In genomic region chrX:149370097-149370496, GRCh38 we compare ENCODE assay signal across 21 cellular contexts.
A peak's percentile ranks its signal among the peaks of the same experiment; 100 is the strongest.
DNase-seq lines count a peak whose midpoint lies in the region; ATAC-seq and TF ChIP-seq lines count a peak whose summit lies in the region.
"Had no signal": no experiment of that assay in that cellular context is flagged by ENCODE, and none has a peak within 500 bp of the region (broad histone marks: within the 10 kb centered on the region; RNA-seq: fewer than 3 reads in every experiment).

No MANE protein-coding gene starts in this region.

- no peak overlapping the region for H2BK15ac ChIP-seq in mesendoderm (replicated peaks; ENCODE audit: low read depth)

- no peak overlapping the region for H2AK5ac ChIP-seq in mesendoderm (ENCODE audit: low read length)

- no peak overlapping the region for H4K5ac ChIP-seq in mesendoderm (ENCODE audit: low read length)

- H3K36me3 ChIP-seq in left lung, result no peaks in the 10 kb centered on the region
- no peaks in the 10 kb centered on the region for H3K36me3 ChIP-seq in mesendoderm (ENCODE audit: control insufficient read depth, insufficient read depth, low read length)
- H3K36me3 ChIP-seq in body of pancreas (replicated peaks in 1 of 2; ENCODE audit: insufficient read depth in 1 of 2, low read depth in 2 of 2), result no peaks in the 10 kb centered on the region

- no peak overlapping the region for H3K4me3 ChIP-seq in left lung
- no peak overlapping the region for H3K4me3 ChIP-seq in mesendoderm (ENCODE audit: low read length)
- no peak overlapping the region for H3K4me3 ChIP-seq in body of pancreas

- no peaks in the 10 kb centered on the region for H3K9me3 ChIP-seq in left lung
- no peaks in the 10 kb centered on the region for H3K9me3 ChIP-seq in body of pancreas

- no peak overlapping the region for H3K9ac ChIP-seq in mesendoderm (ENCODE audit: low read length)
- H3K9ac ChIP-seq: KMS-11 had no signal

- no peak overlapping the region for H3K23ac ChIP-seq in mesendoderm (ENCODE audit: low read length)

- no peaks in the 10 kb centered on the region for H3K79me1 ChIP-seq in mesendoderm (ENCODE audit: low read length)

- WGBS in mesendoderm (ENCODE audit: extremely low coverage, insufficient coverage, low lambda C conversion rate), result no CpG with 5 or more reads among the region's 6 CpGs
- WGBS in body of pancreas, 2 donors, result 56 to 59% methylated on average over 6 of the region's 6 CpGs

- ATAC-seq in left lung (peak; percentile 54), body of pancreas (no peak)
- ATAC-seq: CD8-positive, alpha-beta T cell; HCT116; Right ventricle myocardium inferior had no signal

- TF ChIP-seq CTCF in left lung (IDR thresholded peaks at IDR 0.05) (no peak), body of pancreas (IDR thresholded peaks at IDR 0.05) (no peak)

- DNase-seq in EH (ENCODE audit: low read depth) (peak; percentile 82), amniotic epithelial cell (ENCODE audit: low read depth) (peak; percentile 11), left lung (no peak), AML-193 (lab: John Stamatoyannopoulos, UW) (no peak), mesendoderm (no peak), body of pancreas (no peak)
- no peak for DNase-seq in effector CD4-positive, alpha-beta T cell
- DNase-seq: C1 segment of cervical spinal cord; CD8-positive, alpha-beta T cell; DMS153; GDM1; IMR-90; MV-4-11; NCI-H1694; NCI-H2081; NCI-H2171; NCI-H524 treated with DMSO at 0.1 percent for 48 hours; OCI-M1 had no signal

- intact Hi-C loops in left lung (cut with DNase I) (no loop called here), body of pancreas (cut with DNase I) (no loop called here)

- no peak overlapping the region for H2BK120ac ChIP-seq in mesendoderm (ENCODE audit: low read depth, low read length)

- no peaks in the 10 kb centered on the region for H3K27me3 ChIP-seq in left lung
- no peaks in the 10 kb centered on the region for H3K27me3 ChIP-seq in mesendoderm (ENCODE audit: insufficient read depth, low read length, poor library complexity)
- H3K27me3 ChIP-seq in body of pancreas, result no peaks in the 10 kb centered on the region

- H3K4me2 ChIP-seq in mesendoderm (ENCODE audit: low read length), result no peak overlapping the region
- H3K4me2 ChIP-seq: KMS-11 had no signal

- H3K27ac ChIP-seq in left lung (no peak overlapping the region), mesendoderm (ENCODE audit: low read depth, low read length) (no peak overlapping the region), body of pancreas (no peak overlapping the region)
- H3K27ac ChIP-seq: KMS-11 had no signal

- no peak for TF ChIP-seq POLR2A in body of pancreas (IDR thresholded peaks at IDR 0.05)

- no peak overlapping the region for H3K56ac ChIP-seq in mesendoderm (ENCODE audit: low read length)

- no peak overlapping the region for H3K4ac ChIP-seq in mesendoderm (ENCODE audit: low read depth, low read length)

- no peaks in the 10 kb centered on the region for H3K4me1 ChIP-seq in left lung
- no peaks in the 10 kb centered on the region for H3K4me1 ChIP-seq in mesendoderm (ENCODE audit: control insufficient read depth, low read depth, low read length)
- no peaks in the 10 kb centered on the region for H3K4me1 ChIP-seq in body of pancreas

- H3K79me2 ChIP-seq in mesendoderm (ENCODE audit: control insufficient read depth, insufficient read depth, low read length), result no peaks in the 10 kb centered on the region

- H2BK5ac ChIP-seq in mesendoderm (ENCODE audit: low read length), result no peak overlapping the region

- H4K8ac ChIP-seq in mesendoderm (ENCODE audit: low read depth, low read length), result no peak overlapping the region

- no peak overlapping the region for H3K18ac ChIP-seq in mesendoderm (ENCODE audit: low read length)

Comparison
In these comparisons a context has a peak if more than half of its experiments do, and no peak if none do; other contexts are left out.
1. DNase-seq: peak in EH (single experiment) and amniotic epithelial cell (single experiment); none in left lung (0 of 2), AML-193 (0 of 2), mesendoderm (single experiment), body of pancreas (0 of 4) and effector CD4-positive, alpha-beta T cell (single experiment).